8 cellular contexts compared by ENCODE assay signal in genomic region chr5:92641031-92641962, GRCh38.
DNase-seq lines count a peak whose midpoint lies in the region; ATAC-seq and TF ChIP-seq lines count a peak whose summit lies in the region.

No MANE protein-coding gene starts in this region.

- H3K4me2 ChIP-seq in Karpas-422 (ENCODE audit: low read depth, low read length, poor library complexity, severe bottlenecking): no peak overlapping the region

- H4K20me1 ChIP-seq in Karpas-422 (ENCODE audit: insufficient read depth, low read depth, low read length): no peaks in the 10 kb centered on the region

- H3K4me3 ChIP-seq in skeletal muscle tissue (ENCODE audit: low read length in 3 of 3): peak overlapping the region in 2 of 3 donors; percentile 9 to 45
- no peak overlapping the region for H3K4me3 ChIP-seq in Karpas-422 (ENCODE audit: low read length)

- H3K9me2 ChIP-seq in Karpas-422 (replicated peaks; ENCODE audit: insufficient read depth, low read length): no peaks in the 10 kb centered on the region

- H3K27ac Mint-ChIP-seq in activated CD8-positive, alpha-beta T cell treated with anti-CD3 and anti-CD28 coated beads for 36 hours: no peak overlapping the region

- POLR2A ChIA-PET in activated CD8-positive, alpha-beta T cell treated with anti-CD3 and anti-CD28 coated beads for 36 hours (lab: Charles Lee): no interaction called here

- H3K27ac ChIP-seq in skeletal muscle tissue (ENCODE audit: low read depth, low read length): no peak overlapping the region
- H3K27ac ChIP-seq in Karpas-422 (ENCODE audit: low read length): no peak overlapping the region

- H3K9me3 Mint-ChIP-seq in activated CD8-positive, alpha-beta T cell treated with anti-CD3 and anti-CD28 coated beads for 36 hours: no peaks in the 10 kb centered on the region

- TF ChIP-seq CTCF in activated CD8-positive, alpha-beta T cell treated with anti-CD3 and anti-CD28 coated beads for 36 hours (IDR thresholded peaks at IDR 0.05): no peak

- H3K9me3 ChIP-seq in skeletal muscle tissue (ENCODE audit: control insufficient read depth in 3 of 3, low read length in 3 of 3) (no peaks in the 10 kb centered on the region), Karpas-422 (ENCODE audit: low read length) (peaks cover 28% of the 10 kb centered on the region)

- no peaks in the 10 kb centered on the region for H3K36me3 ChIP-seq in skeletal muscle tissue (ENCODE audit: control insufficient read depth in 3 of 3, insufficient read depth in 3 of 3, low read length in 3 of 3)
- H3K36me3 ChIP-seq in Karpas-422 (ENCODE audit: insufficient read depth, low read length): no peaks in the 10 kb centered on the region

- H3K4me1 Mint-ChIP-seq in activated CD8-positive, alpha-beta T cell treated with anti-CD3 and anti-CD28 coated beads for 36 hours (ENCODE audit: low read depth): no peaks in the 10 kb centered on the region

- H3K4me1 ChIP-seq in skeletal muscle tissue (ENCODE audit: control insufficient read depth in 3 of 3, insufficient read depth in 3 of 3, low read length in 3 of 3): no peaks in the 10 kb centered on the region
- no peaks in the 10 kb centered on the region for H3K4me1 ChIP-seq in Karpas-422 (ENCODE audit: low read length)

- no peak overlapping the region for H3K4me3 Mint-ChIP-seq in activated CD8-positive, alpha-beta T cell treated with anti-CD3 and anti-CD28 coated beads for 36 hours

- H3K27me3 ChIP-seq in skeletal muscle tissue (ENCODE audit: control insufficient read depth in 3 of 3, insufficient read depth in 3 of 3, low read length in 3 of 3) (no peaks in the 10 kb centered on the region), Karpas-422 (ENCODE audit: low read length) (no peaks in the 10 kb centered on the region)

- no peaks in the 10 kb centered on the region for H3K36me3 Mint-ChIP-seq in activated CD8-positive, alpha-beta T cell treated with anti-CD3 and anti-CD28 coated beads for 36 hours (ENCODE audit: low read depth)

- ATAC-seq in HG03432 (IDR thresholded peaks at IDR 0.05; ENCODE audit: unreplicated experiment): peak; percentile 58
- no peak for ATAC-seq in HG03280 (IDR thresholded peaks at IDR 0.05; ENCODE audit: unreplicated experiment)
- no peak for ATAC-seq in activated CD8-positive, alpha-beta T cell treated with anti-CD3 and anti-CD28 coated beads for 36 hours

- no peak overlapping the region for H2AFZ ChIP-seq in Karpas-422 (ENCODE audit: low read length)

- intact Hi-C loops in activated CD8-positive, alpha-beta T cell treated with anti-CD3 and anti-CD28 coated beads for 36 hours (cut with micrococcal nuclease): no loop called here

- CTCF ChIA-PET in activated CD8-positive, alpha-beta T cell treated with anti-CD3 and anti-CD28 coated beads for 36 hours (lab: Charles Lee): no interaction called here

- H3K27me3 Mint-ChIP-seq in activated CD8-positive, alpha-beta T cell treated with anti-CD3 and anti-CD28 coated beads for 36 hours: no peaks in the 10 kb centered on the region

- H3K9ac ChIP-seq in skeletal muscle tissue (ENCODE audit: low read depth in 1 of 3, low read length in 3 of 3): peak overlapping the region in 1 of 3 donors; percentile 15
- no peak overlapping the region for H3K9ac ChIP-seq in Karpas-422 (ENCODE audit: low read length)

- peak; percentile 76 for DNase-seq in RPMI7951 (ENCODE audit: low read depth)
- DNase-seq in foreskin melanocyte: peak; percentile 6
- no peak for DNase-seq in Karpas-422
- DNase-seq in activated CD8-positive, alpha-beta T cell treated with anti-CD3 and anti-CD28 coated beads for 36 hours: no peak
- DNase-seq in NOMO-1 (lab: John Stamatoyannopoulos, UW; ENCODE audit: unreplicated experiment in 2 of 2): no peak

- no peaks in the 10 kb centered on the region for H3K79me2 ChIP-seq in Karpas-422 (ENCODE audit: low read length)

Comparison
In these comparisons a context has a peak if more than half of its experiments do, and no peak if none do; other contexts are left out.
1. DNase-seq: peak in RPMI7951 (single experiment) and foreskin melanocyte (single experiment); none in Karpas-422 (single experiment), activated CD8-positive, alpha-beta T cell treated with anti-CD3 and anti-CD28 coated beads for 36 hours (single experiment) and NOMO-1 (0 of 2).